ENCODE assay signal across 21 cellular contexts in genomic region chr13:61002686-61003085, GRCh38.
A peak's percentile ranks its signal among the peaks of the same experiment; 100 is the strongest.
DNase-seq lines count a peak whose midpoint lies in the region; ATAC-seq and TF ChIP-seq lines count a peak whose summit lies in the region.
"Had no signal": no experiment of that assay in that cellular context is flagged by ENCODE, and none has a peak within 500 bp of the region (broad histone marks: within the 10 kb centered on the region; RNA-seq: fewer than 3 reads in every experiment).

No MANE protein-coding gene starts in this region.

- intact Hi-C loops in testis (cut with DNase I; ENCODE audit: low total_unique reads) = no loop called here

- no peaks in the 10 kb centered on the region for H4K20me1 ChIP-seq in H9 (ENCODE audit: control insufficient read depth, insufficient read depth, insufficient read length)
- H4K20me1 ChIP-seq: BLaER1 treated with 17β-estradiol and CSF1 and Interleukin-3, amounts not matched to agents 10 nM and 100 nM had no signal

- H3K9me3 Mint-ChIP-seq in H9 = peaks cover 18 to 27% of the 10 kb centered on the region in 2 experiments
- H3K9me3 Mint-ChIP-seq in endodermal cell = peaks cover 76% of the 10 kb centered on the region
- H3K9me3 Mint-ChIP-seq: CD4-positive, alpha-beta T cell had no signal

- H2AK5ac ChIP-seq in H9 (ENCODE audit: insufficient read length, low read length) = no peak overlapping the region
- no peak overlapping the region for H2AK5ac ChIP-seq in mesendoderm (ENCODE audit: low read length)

- H3K4me1 ChIP-seq in H9 (ENCODE audit: insufficient read depth, low read length) (no peaks in the 10 kb centered on the region), endodermal cell (ENCODE audit: control insufficient read depth, insufficient read depth, low read length) (peaks cover 7% of the 10 kb centered on the region), mesendoderm (ENCODE audit: control insufficient read depth, low read depth, low read length) (no peaks in the 10 kb centered on the region), testis (no peaks in the 10 kb centered on the region)
- H3K4me1 ChIP-seq: A549, BE2C, HAP-1 had no signal

- H3K14ac ChIP-seq in H9 (ENCODE audit: insufficient read depth, low read length) = no peak overlapping the region

- H3K79me1 ChIP-seq in H9 (ENCODE audit: insufficient read depth, low read depth, low read length, poor library complexity, severe bottlenecking) = no peaks in the 10 kb centered on the region
- H3K79me1 ChIP-seq in mesendoderm (ENCODE audit: low read length) = no peaks in the 10 kb centered on the region

- H2BK20ac ChIP-seq in H9 (ENCODE audit: low read depth, low read length, poor library complexity, severe bottlenecking) = no peak overlapping the region

- H3K27me3 ChIP-seq in H9 (ENCODE audit: insufficient read depth, low read length) = no peaks in the 10 kb centered on the region
- H3K27me3 ChIP-seq in endodermal cell (ENCODE audit: control insufficient read depth, insufficient read depth, low read length, poor library complexity, severe bottlenecking) = no peaks in the 10 kb centered on the region
- no peaks in the 10 kb centered on the region for H3K27me3 ChIP-seq in mesendoderm (ENCODE audit: insufficient read depth, low read length, poor library complexity)
- no peaks in the 10 kb centered on the region for H3K27me3 ChIP-seq in WERI-Rb-1 (ENCODE audit: insufficient read depth, low read depth, severe bottlenecking)
- H3K27me3 ChIP-seq in testis = no peaks in the 10 kb centered on the region
- H3K27me3 ChIP-seq: BE2C; BLaER1 treated with 17β-estradiol and CSF1 and Interleukin-3, amounts not matched to agents 10 nM and 100 nM had no signal

- TF ChIP-seq CTCF in H9 (conservative IDR thresholded peaks at IDR 0.05) = peak; percentile 17; the same call in 1 of the 3 replicates
- TF ChIP-seq CTCF in endodermal cell (conservative IDR thresholded peaks at IDR 0.05) = peak; percentile 19
- no peak for TF ChIP-seq CTCF in WERI-Rb-1 (IDR thresholded peaks at IDR 0.05; ENCODE audit: low read depth, low read length)
- TF ChIP-seq CTCF in testis (IDR thresholded peaks at IDR 0.05) = no peak

- H3K56ac ChIP-seq in H9 (ENCODE audit: insufficient read length, low read depth, low read length) = no peak overlapping the region
- no peak overlapping the region for H3K56ac ChIP-seq in mesendoderm (ENCODE audit: low read length)

- peaks cover 5% of the 10 kb centered on the region for H3K36me3 ChIP-seq in endodermal cell (ENCODE audit: control insufficient read depth, insufficient read depth, low read length)
- no peaks in the 10 kb centered on the region for H3K36me3 ChIP-seq in mesendoderm (ENCODE audit: control insufficient read depth, insufficient read depth, low read length)
- H3K36me3 ChIP-seq in WERI-Rb-1 = no peaks in the 10 kb centered on the region
- no peaks in the 10 kb centered on the region for H3K36me3 ChIP-seq in testis (ENCODE audit: low read depth, missing control alignments)
- H3K36me3 ChIP-seq: BE2C; BLaER1 treated with 17β-estradiol and CSF1 and Interleukin-3, amounts not matched to agents 10 nM and 100 nM; HAP-1 had no signal

- H3K4ac ChIP-seq in H9 (ENCODE audit: low read depth, low read length) = no peak overlapping the region
- H3K4ac ChIP-seq in mesendoderm (ENCODE audit: low read depth, low read length) = no peak overlapping the region

- no peak for TF ChIP-seq POLR2A in testis (IDR thresholded peaks at IDR 0.05)

- H3T11ph ChIP-seq in H9 (ENCODE audit: low read length) = no peak overlapping the region

- H3K9ac ChIP-seq in H9 (ENCODE audit: extremely low read depth, insufficient read length, low read length) (no peak overlapping the region), endodermal cell (ENCODE audit: extremely low read depth, low read length, poor library complexity, severe bottlenecking) (no peak overlapping the region), mesendoderm (ENCODE audit: low read length) (no peak overlapping the region)
- H3K9ac ChIP-seq: BLaER1 treated with 17β-estradiol and CSF1 and Interleukin-3, amounts not matched to agents 10 nM and 100 nM had no signal

- H4K8ac ChIP-seq in H9 (replicated peaks; ENCODE audit: insufficient read length, low read depth, low read length) = no peak overlapping the region
- H4K8ac ChIP-seq in mesendoderm (ENCODE audit: low read depth, low read length) = no peak overlapping the region

- H2BK12ac ChIP-seq in H9 (ENCODE audit: insufficient read length, low read depth, low read length) = no peak overlapping the region

- peaks cover 11 to 14% of the 10 kb centered on the region in 2 experiments; a peak in 3 of 4 replicates for H3K4me1 Mint-ChIP-seq in H9
- H3K4me1 Mint-ChIP-seq in endodermal cell = peaks cover 15% of the 10 kb centered on the region
- H3K4me1 Mint-ChIP-seq: CD14-positive monocyte; CD8-positive, alpha-beta memory T cell had no signal

- H3K23me2 ChIP-seq in H9 (ENCODE audit: insufficient read length, low read depth, low read length, poor library complexity, severe bottlenecking) = no peaks in the 10 kb centered on the region

- peaks cover 14 to 20% (median 15%) of the 10 kb centered on the region in 3 experiments for H3K36me3 Mint-ChIP-seq in H9 (ENCODE audit: insufficient read depth in 1 of 3, low read depth in 3 of 3)
- H3K36me3 Mint-ChIP-seq in endodermal cell (ENCODE audit: low read depth) = peaks cover 69% of the 10 kb centered on the region
- H3K36me3 Mint-ChIP-seq: CD14-positive monocyte; CD8-positive, alpha-beta memory T cell had no signal

- ATAC-seq in HG03045 (IDR thresholded peaks at IDR 0.05; ENCODE audit: unreplicated experiment) = no peak
- ATAC-seq: A549 had no signal

- H3K27ac Mint-ChIP-seq in H9 (no peak overlapping the region), endodermal cell (peak overlapping the region; percentile 76)
- H3K27ac Mint-ChIP-seq: CD14-positive monocyte; CD4-positive, alpha-beta T cell; CD8-positive, alpha-beta memory T cell; HFFc6 had no signal

- H3K4me3 ChIP-seq in endodermal cell (ENCODE audit: low read length) = peak overlapping the region; percentile 51
- no peak overlapping the region for H3K4me3 ChIP-seq in mesendoderm (ENCODE audit: low read length)
- H3K4me3 ChIP-seq in WERI-Rb-1 (ENCODE audit: low read depth, low read length) = no peak overlapping the region
- H3K4me3 ChIP-seq in testis = no peak overlapping the region
- H3K4me3 ChIP-seq: A549; BLaER1 treated with 17β-estradiol and CSF1 and Interleukin-3, amounts not matched to agents 10 nM and 100 nM; HAP-1 had no signal

- no peak overlapping the region for H2BK15ac ChIP-seq in H9 (ENCODE audit: low read depth, low read length)
- no peak overlapping the region for H2BK15ac ChIP-seq in mesendoderm (replicated peaks; ENCODE audit: low read depth)

- H3K4me3 Mint-ChIP-seq in H9 (no peak overlapping the region), endodermal cell (no peak overlapping the region)
- H3K4me3 Mint-ChIP-seq: CD14-positive monocyte; CD4-positive, alpha-beta T cell; CD8-positive, alpha-beta memory T cell; HFFc6 had no signal

- no CpG with 5 or more reads among the region's 1 CpG for WGBS in H9 (ENCODE audit: extremely low coverage, insufficient read length, low lambda C conversion rate)
- 71 to 80% methylated on average over 1 of the region's 1 CpG for WGBS in endodermal cell (ENCODE audit: insufficient coverage in 1 of 2, insufficient read length in 1 of 2), 2 experiments
- no CpG with 5 or more reads among the region's 1 CpG for WGBS in mesendoderm (ENCODE audit: extremely low coverage, insufficient coverage, low lambda C conversion rate)
- WGBS in testis, 2 donors = 70 to 75% methylated on average over 1 of the region's 1 CpG

- DNase-seq in ELF-1 (ENCODE audit: low read depth, low spot score) = peak; percentile 11
- DNase-seq in H9 = no peak
- DNase-seq in endodermal cell = no peak
- peak; percentile 77 for DNase-seq in mesendoderm
- DNase-seq in WERI-Rb-1 = no peak
- DNase-seq in testis = no peak
- DNase-seq: 8988T; ACHN; AML-193; BE2C; CD4-positive, alpha-beta T cell; CD8-positive, alpha-beta memory T cell; DMS 273 treated with DMSO at 0.1 percent for 48 hours; DMS79; EL; HFFc6 had no signal

- no peak overlapping the region for H4K91ac ChIP-seq in H9 (ENCODE audit: insufficient read length, low read depth, low read length)

- H3K9me3 ChIP-seq in H9 (ENCODE audit: control insufficient read depth, low read depth, low read length) (no peaks in the 10 kb centered on the region), endodermal cell (ENCODE audit: control insufficient read depth, low read length) (peaks cover 49% of the 10 kb centered on the region), WERI-Rb-1 (ENCODE audit: severe bottlenecking) (no peaks in the 10 kb centered on the region), testis (no peaks in the 10 kb centered on the region)
- H3K9me3 ChIP-seq: A549, BE2C had no signal

- H3K4me2 ChIP-seq in H9 (ENCODE audit: insufficient read depth, insufficient read length, low read length) = no peak overlapping the region
- H3K4me2 ChIP-seq in mesendoderm (ENCODE audit: low read length) = no peak overlapping the region
- H3K4me2 ChIP-seq: A549; BLaER1 treated with 17β-estradiol and CSF1 and Interleukin-3, amounts not matched to agents 10 nM and 100 nM had no signal

- H3K23ac ChIP-seq in H9 (ENCODE audit: insufficient read length, low read depth, low read length) (no peak overlapping the region), mesendoderm (ENCODE audit: low read length) (peak overlapping the region; percentile 9)

- H3K27ac ChIP-seq in H9 (ENCODE audit: insufficient read length, low read depth, low read length) (no peak overlapping the region), endodermal cell (ENCODE audit: low read depth, low read length) (no peak overlapping the region), mesendoderm (ENCODE audit: low read depth, low read length) (no peak overlapping the region), WERI-Rb-1 (no peak overlapping the region), testis (no peak overlapping the region)
- H3K27ac ChIP-seq: A549; BLaER1 treated with 17β-estradiol and CSF1 and Interleukin-3, amounts not matched to agents 10 nM and 100 nM had no signal

- no peak overlapping the region for H2BK5ac ChIP-seq in H9 (ENCODE audit: insufficient read length, low read length)
- peak overlapping the region; percentile 38 for H2BK5ac ChIP-seq in mesendoderm (ENCODE audit: low read length)

- no peak overlapping the region for H3K18ac ChIP-seq in H9 (ENCODE audit: insufficient read length, low read depth, low read length)
- peak overlapping the region; percentile 29 for H3K18ac ChIP-seq in mesendoderm (ENCODE audit: low read length)

- H4K5ac ChIP-seq in H9 (ENCODE audit: insufficient read length, low read depth, low read length) = no peak overlapping the region
- H4K5ac ChIP-seq in mesendoderm (ENCODE audit: low read length) = no peak overlapping the region

- H2AFZ ChIP-seq in H9 (ENCODE audit: low read length) = no peak overlapping the region

- H3K79me2 ChIP-seq in H9 (ENCODE audit: insufficient read depth, low read length) = no peaks in the 10 kb centered on the region
- no peaks in the 10 kb centered on the region for H3K79me2 ChIP-seq in mesendoderm (ENCODE audit: control insufficient read depth, insufficient read depth, low read length)

- H3K27me3 Mint-ChIP-seq in H9 (ENCODE audit: low read depth) = no peaks in the 10 kb centered on the region; the same call in 1 of the 2 replicates
- H3K27me3 Mint-ChIP-seq in endodermal cell (ENCODE audit: insufficient read depth) = no peaks in the 10 kb centered on the region
- H3K27me3 Mint-ChIP-seq: CD4-positive, alpha-beta T cell; CD8-positive, alpha-beta memory T cell had no signal

- no peak overlapping the region for H2BK120ac ChIP-seq in H9 (ENCODE audit: low read depth, low read length, poor library complexity, severe bottlenecking)
- H2BK120ac ChIP-seq in mesendoderm (ENCODE audit: low read depth, low read length) = no peak overlapping the region

Comparison
In these comparisons a context has a peak if more than half of its experiments do, and no peak if none do; other contexts are left out.
1. DNase-seq: peak in ELF-1 (single experiment) and mesendoderm (single experiment); none in H9 (single experiment), endodermal cell (single experiment), WERI-Rb-1 (single experiment) and testis (single experiment).
2. CTCF ChIP-seq: peak in H9 (single experiment) and endodermal cell (single experiment); none in WERI-Rb-1 (single experiment) and testis (0 of 3).